In the genomic region with DNA sequence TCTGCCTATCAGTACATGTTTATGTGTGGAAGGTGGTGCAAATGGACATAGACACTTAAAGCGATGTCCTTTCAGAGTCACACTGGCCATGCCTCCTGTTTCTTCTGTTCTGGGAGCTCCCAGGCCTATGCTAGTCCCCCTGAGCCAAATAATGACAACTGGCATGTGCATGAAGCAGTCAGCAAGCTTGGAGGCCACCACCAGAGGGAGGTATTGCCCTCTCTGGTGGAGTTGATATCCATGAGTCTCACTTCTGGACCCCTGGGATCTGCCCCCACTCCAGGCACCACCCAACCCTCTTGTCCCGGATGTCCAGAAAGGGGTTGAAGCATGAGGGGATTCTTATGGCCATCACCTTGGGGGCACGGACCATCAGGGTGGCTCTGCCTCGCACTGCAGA, we compare ENCODE assay signal across 8 cellular contexts.
DNase-seq lines count a peak whose midpoint lies in the region; ATAC-seq and TF ChIP-seq lines count a peak whose summit lies in the region.

No MANE protein-coding gene starts in this region.

- DNase-seq in NCI-H2227 (lab: John Stamatoyannopoulos, UW; ENCODE audit: unreplicated experiment) (peak; percentile 7), NCI-H2227 treated with DMSO at 0.1 percent for 48 hours (lab: John Stamatoyannopoulos, UW) (no peak), fibroblast of mammary gland (ENCODE audit: low read depth) (peak; percentile 54), activated gamma-delta T cell (lab: John Stamatoyannopoulos, UW) (no peak)
- DNase-seq in stimulated activated CD4-positive, alpha-beta T cell treated with anti-CD3 and anti-CD28 coated beads, Interleukin-12 subunit alpha, Interleukin-12 subunit beta, amount 100 ng/mL, for 48 hours (ENCODE audit: low read depth in 2 of 3, low spot score in 1 of 3): peak in 2 of 3 donors; percentile 9 to 22

- no peak overlapping the region for H3K4me3 ChIP-seq in fibroblast of mammary gland (ENCODE audit: control insufficient read depth, low read depth, low read length)

- TF ChIP-seq CTCF in fibroblast of mammary gland (conservative IDR thresholded peaks at IDR 0.05; ENCODE audit: control insufficient read depth, insufficient read depth, low read depth, low read length): peak; percentile 68

- ATAC-seq in HG02870 (IDR thresholded peaks at IDR 0.05; ENCODE audit: unreplicated experiment) (peak; percentile 65), SK-N-SH treated with all-trans-retinoic acid at 6 μM for 48 hours (peak; percentile 76), GM19023 (IDR thresholded peaks at IDR 0.05; ENCODE audit: unreplicated experiment) (no peak)

TF ChIP-seq in SK-N-SH treated with all-trans-retinoic acid at 6 μM for 48 hours, 23 proteins besides CTCF, POLR2A, EP300 and RAD21:
- TF ChIP-seq ZNF8 (CRISPR knock-in tag; IDR thresholded peaks at IDR 0.05) (no peak), ZC3H10 (CRISPR knock-in tag; IDR thresholded peaks at IDR 0.05) (no peak), ZFP30 (CRISPR knock-in tag; IDR thresholded peaks at IDR 0.05) (no peak), ZFP3 (CRISPR knock-in tag; IDR thresholded peaks at IDR 0.05) (no peak), ZNF565 (CRISPR knock-in tag; conservative IDR thresholded peaks at IDR 0.05; ENCODE audit: low read depth) (no peak), OSR1 (CRISPR knock-in tag; IDR thresholded peaks at IDR 0.05) (no peak)

Comparison
In these comparisons a context has a peak if more than half of its experiments do, and no peak if none do; other contexts are left out.
1. DNase-seq: peak in NCI-H2227 (single experiment), fibroblast of mammary gland (single experiment) and stimulated activated CD4-positive, alpha-beta T cell treated with anti-CD3 and anti-CD28 coated beads, Interleukin-12 subunit alpha, Interleukin-12 subunit beta, amount 100 ng/mL, for 48 hours (2 of 3); none in NCI-H2227 treated with DMSO at 0.1 percent for 48 hours (single experiment) and activated gamma-delta T cell (single experiment).